In genomic region chr1:209384710-209385550, GRCh38 we compare ENCODE assay signal across 27 cellular contexts.
DNase-seq lines count a peak whose midpoint lies in the region; ATAC-seq and TF ChIP-seq lines count a peak whose summit lies in the region.
"Had no signal": no experiment of that assay in that cellular context is flagged by ENCODE, and none has a peak within 500 bp of the region (broad histone marks: within the 10 kb centered on the region; RNA-seq: fewer than 3 reads in every experiment).

No MANE protein-coding gene starts in this region.

- intact Hi-C loops in left ventricle myocardium superior (cut with micrococcal nuclease): no loop called here

- peak overlapping the region; percentile 85 for H3K27ac Mint-ChIP-seq in endodermal cell
- H3K27ac Mint-ChIP-seq: activated naive CD4-positive, alpha-beta T cell treated with anti-CD3 and anti-CD28 coated beads, Interleukin-2, amount 50 U/mL, for 24 hours; T-helper 2 cell treated with Interferon-gamma antibody and Interleukin-4, amounts not matched to agents 5 μg/mL and 100 μg/mL, for 36 hours had no signal

- in situ Hi-C loops in GM13977 (cut with MboI; ENCODE audit: low pct_unique_long_range_greater_than_20kb, low sequenced_read_pairs, unreplicated experiment): no loop called here

- no peak overlapping the region for H3K9ac ChIP-seq in endodermal cell (ENCODE audit: extremely low read depth, low read length, poor library complexity, severe bottlenecking)
- H3K9ac ChIP-seq in mesendoderm (ENCODE audit: low read length): peak overlapping the region; percentile 23
- no peak overlapping the region for H3K9ac ChIP-seq in mesenchymal stem cell (ENCODE audit: low read length)

- H2BK15ac ChIP-seq in mesendoderm (replicated peaks; ENCODE audit: low read depth) (peak overlapping the region; percentile 62), mesenchymal stem cell (ENCODE audit: low read depth, poor library complexity, severe bottlenecking) (no peak overlapping the region)

- H3K4me3 ChIP-seq in cardiac muscle cell (no peak overlapping the region), endodermal cell (ENCODE audit: low read length) (no peak overlapping the region), mesendoderm (ENCODE audit: low read length) (no peak overlapping the region), mesenchymal stem cell (ENCODE audit: insufficient read depth in 1 of 2, low read depth in 1 of 2, low read length in 2 of 2) (no peak overlapping the region)
- H3K4me3 ChIP-seq: left lung, right lobe of liver, transverse colon had no signal

- H3K27me3 ChIP-seq in cardiac muscle cell (no peaks in the 10 kb centered on the region), endodermal cell (ENCODE audit: control insufficient read depth, insufficient read depth, low read length, poor library complexity, severe bottlenecking) (no peaks in the 10 kb centered on the region), mesendoderm (ENCODE audit: insufficient read depth, low read length, poor library complexity) (no peaks in the 10 kb centered on the region), mesenchymal stem cell (ENCODE audit: control insufficient read depth in 1 of 2, insufficient read depth in 1 of 2, low read length in 2 of 2) (no peaks in the 10 kb centered on the region)
- H3K27me3 ChIP-seq: brain microvascular endothelial cell, left lung, right lobe of liver, transverse colon had no signal

- H2BK5ac ChIP-seq in mesendoderm (ENCODE audit: low read length) (peak overlapping the region; percentile 86), mesenchymal stem cell (ENCODE audit: low read depth, low read length, poor library complexity, severe bottlenecking) (no peak overlapping the region)

- no peak overlapping the region for H3K14ac ChIP-seq in mesenchymal stem cell (ENCODE audit: low read length in 2 of 2)

- no peaks in the 10 kb centered on the region for H3K27me3 Mint-ChIP-seq in endodermal cell (ENCODE audit: insufficient read depth)

- H3K23ac ChIP-seq in mesendoderm (ENCODE audit: low read length) (no peak overlapping the region), mesenchymal stem cell (ENCODE audit: low read length in 2 of 2) (no peak overlapping the region)

- H3K79me1 ChIP-seq in mesendoderm (ENCODE audit: low read length): no peaks in the 10 kb centered on the region
- H3K79me1 ChIP-seq in mesenchymal stem cell (replicated peaks; ENCODE audit: low read length, poor library complexity, severe bottlenecking): no peaks in the 10 kb centered on the region

- peak overlapping the region; percentile 66 for H3K4ac ChIP-seq in mesendoderm (ENCODE audit: low read depth, low read length)
- no peak overlapping the region for H3K4ac ChIP-seq in mesenchymal stem cell (ENCODE audit: low read depth in 1 of 2, low read length in 2 of 2)

- H4K5ac ChIP-seq in mesendoderm (ENCODE audit: low read length): no peak overlapping the region

- H3K36me3 Mint-ChIP-seq in endodermal cell (ENCODE audit: low read depth): peaks cover 5% of the 10 kb centered on the region
- H3K36me3 Mint-ChIP-seq: activated naive CD4-positive, alpha-beta T cell treated with anti-CD3 and anti-CD28 coated beads, Interleukin-2, amount 50 U/mL, for 24 hours; CD14-positive monocyte had no signal

- TF ChIP-seq CTCF in cardiac muscle cell (IDR thresholded peaks at IDR 0.05; ENCODE audit: low read depth, low read length) (no peak), endodermal cell (conservative IDR thresholded peaks at IDR 0.05) (no peak), GM13977 (IDR thresholded peaks at IDR 0.05; ENCODE audit: extremely low read depth, insufficient read depth, missing control alignments) (no peak)

- H3K4me3 Mint-ChIP-seq in endodermal cell: no peak overlapping the region
- H3K4me3 Mint-ChIP-seq: activated naive CD4-positive, alpha-beta T cell treated with anti-CD3 and anti-CD28 coated beads, Interleukin-2, amount 50 U/mL, for 24 hours; CD14-positive monocyte; T-helper 2 cell treated with Interferon-gamma antibody and Interleukin-4, amounts not matched to agents 5 μg/mL and 100 μg/mL, for 36 hours had no signal

- H3K18ac ChIP-seq in mesendoderm (ENCODE audit: low read length) (peak overlapping the region; percentile 96), mesenchymal stem cell (ENCODE audit: low read depth in 1 of 2, low read length in 2 of 2) (no peak overlapping the region)

- 85 to 92% methylated on average over 2 of the region's 2 CpGs for WGBS in endodermal cell (ENCODE audit: insufficient coverage in 1 of 2, insufficient read length in 1 of 2), 2 experiments
- no CpG with 5 or more reads among the region's 2 CpGs for WGBS in mesendoderm (ENCODE audit: extremely low coverage, insufficient coverage, low lambda C conversion rate)
- WGBS in mesenchymal stem cell: 100% methylated on average over 2 of the region's 2 CpGs

- peak overlapping the region; percentile 39 for H2AK5ac ChIP-seq in mesendoderm (ENCODE audit: low read length)
- no peak overlapping the region for H2AK5ac ChIP-seq in mesenchymal stem cell (ENCODE audit: low read length, severe bottlenecking)

- H3K56ac ChIP-seq in mesendoderm (ENCODE audit: low read length): peak overlapping the region; percentile 54

- no peaks in the 10 kb centered on the region for H3K9me3 Mint-ChIP-seq in endodermal cell
- H3K9me3 Mint-ChIP-seq: activated naive CD4-positive, alpha-beta T cell treated with anti-CD3 and anti-CD28 coated beads, Interleukin-2, amount 50 U/mL, for 24 hours; CD14-positive monocyte; T-helper 2 cell treated with Interferon-gamma antibody and Interleukin-4, amounts not matched to agents 5 μg/mL and 100 μg/mL, for 36 hours had no signal

- peaks cover 72% of the 10 kb centered on the region for H3K4me1 Mint-ChIP-seq in endodermal cell
- H3K4me1 Mint-ChIP-seq: activated naive CD4-positive, alpha-beta T cell treated with anti-CD3 and anti-CD28 coated beads, Interleukin-2, amount 50 U/mL, for 24 hours had no signal

- DNase-seq in cardiac muscle cell (ENCODE audit: low read depth in 1 of 2, low spot score in 1 of 2) (no peak), left ventricle myocardium superior (no peak), endodermal cell (no peak), mesendoderm (no peak), superior temporal gyrus (ENCODE audit: extremely low spot score) (no peak), GM13977 (ENCODE audit: low spot score) (no peak), mesenchymal stem cell (no peak), HPDE6-E6E7 (ENCODE audit: extremely low spot score) (no peak)
- DNase-seq: activated CD4-positive, alpha-beta T cell treated with anti-CD3 and anti-CD28 coated beads for 48 hours; activated CD8-positive, alpha-beta memory T cell treated with anti-CD3 and anti-CD28 coated beads for 24 hours; amniotic stem cell; brain microvascular endothelial cell; Calu3; DND-41; left lung; NCI-H1417; NCI-H2081; right lobe of liver; SIG-M5; stimulated activated CD4-positive, alpha-beta T cell treated with anti-CD3 and anti-CD28 coated beads, Interleukin-12 subunit alpha, Interleukin-12 subunit beta, amount 100 ng/mL, for 4 hours; stimulated activated CD4-positive, alpha-beta T cell treated with anti-CD3 and anti-CD28 coated beads, Interleukin-4, amount 100 ng/mL, for 1 hour; transverse colon had no signal

- H3K4me1 ChIP-seq in cardiac muscle cell (ENCODE audit: low read depth) (peaks cover 22% of the 10 kb centered on the region), endodermal cell (ENCODE audit: control insufficient read depth, insufficient read depth, low read length) (peaks cover 46% of the 10 kb centered on the region), mesendoderm (ENCODE audit: control insufficient read depth, low read depth, low read length) (peaks cover 16% of the 10 kb centered on the region), mesenchymal stem cell (ENCODE audit: control insufficient read depth, insufficient read depth, low read depth, low read length) (peaks cover 10% of the 10 kb centered on the region)
- H3K4me1 ChIP-seq: left lung, right lobe of liver, transverse colon had no signal

- H4K8ac ChIP-seq in mesendoderm (ENCODE audit: low read depth, low read length) (no peak overlapping the region), mesenchymal stem cell (ENCODE audit: low read length) (no peak overlapping the region)

- H3K9me3 ChIP-seq in cardiac muscle cell (ENCODE audit: low read depth) (no peaks in the 10 kb centered on the region), endodermal cell (ENCODE audit: control insufficient read depth, low read length) (no peaks in the 10 kb centered on the region), mesenchymal stem cell (ENCODE audit: control insufficient read depth, low read length) (no peaks in the 10 kb centered on the region)
- H3K9me3 ChIP-seq: left lung, right lobe of liver, transverse colon had no signal

- H2AFZ ChIP-seq in mesenchymal stem cell (ENCODE audit: low read depth, low read length): no peak overlapping the region

- H2BK120ac ChIP-seq in mesendoderm (ENCODE audit: low read depth, low read length): peak overlapping the region; percentile 86
- H2BK120ac ChIP-seq in mesenchymal stem cell (ENCODE audit: low read depth, low read length): no peak overlapping the region

- no peaks in the 10 kb centered on the region for H3K79me2 ChIP-seq in mesendoderm (ENCODE audit: control insufficient read depth, insufficient read depth, low read length)

- H3K4me2 ChIP-seq in mesendoderm (ENCODE audit: low read length) (no peak overlapping the region), mesenchymal stem cell (ENCODE audit: low read length, poor library complexity, severe bottlenecking) (no peak overlapping the region)

- H3K36me3 ChIP-seq in cardiac muscle cell (no peaks in the 10 kb centered on the region), endodermal cell (ENCODE audit: control insufficient read depth, insufficient read depth, low read length) (no peaks in the 10 kb centered on the region), mesendoderm (ENCODE audit: control insufficient read depth, insufficient read depth, low read length) (no peaks in the 10 kb centered on the region), mesenchymal stem cell (ENCODE audit: control insufficient read depth in 1 of 2, insufficient read depth in 2 of 2, low read depth in 1 of 2, low read length in 2 of 2) (no peaks in the 10 kb centered on the region)
- H3K36me3 ChIP-seq: brain microvascular endothelial cell, left lung, right lobe of liver, transverse colon had no signal

- H4K91ac ChIP-seq in mesenchymal stem cell (ENCODE audit: low read length): no peak overlapping the region

- no peak for ATAC-seq in left ventricle myocardium superior
- ATAC-seq: Panc1, right lobe of liver had no signal

- peak overlapping the region; percentile 61 for H3K27ac ChIP-seq in cardiac muscle cell
- H3K27ac ChIP-seq in endodermal cell (ENCODE audit: low read depth, low read length): no peak overlapping the region
- peak overlapping the region; percentile 95 for H3K27ac ChIP-seq in mesendoderm (ENCODE audit: low read depth, low read length)
- H3K27ac ChIP-seq in mesenchymal stem cell (ENCODE audit: low read length, poor library complexity, severe bottlenecking): no peak overlapping the region
- H3K27ac ChIP-seq: 22Rv1, brain microvascular endothelial cell, left lung, right lobe of liver, transverse colon had no signal

- no peak overlapping the region for H2BK12ac ChIP-seq in mesenchymal stem cell (ENCODE audit: low read length in 2 of 2)

Comparison
In these comparisons a context has a peak if more than half of its experiments do, and no peak if none do; other contexts are left out.
1. H3K27ac ChIP-seq: peak in cardiac muscle cell (single experiment) and mesendoderm (single experiment); none in endodermal cell (single experiment) and mesenchymal stem cell (single experiment).